In the genomic region with DNA sequence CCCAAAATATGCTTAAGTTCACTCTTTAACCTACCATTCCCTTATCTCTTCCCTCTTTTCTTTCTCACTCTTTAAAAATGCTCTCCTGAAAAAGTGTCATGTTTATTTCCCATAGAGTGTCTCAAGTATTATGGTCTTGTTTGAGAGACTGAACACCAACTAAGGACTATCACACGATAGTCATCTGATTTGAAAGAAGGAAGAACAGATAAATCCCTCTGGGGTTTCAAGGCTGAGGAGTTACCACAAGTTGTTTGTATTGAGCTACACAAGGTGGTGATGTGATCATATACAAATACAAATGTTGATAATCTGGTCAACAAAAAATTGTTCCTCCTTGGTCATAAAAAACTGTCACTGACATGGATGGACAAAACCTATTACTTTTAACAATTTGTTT, we compare ENCODE assay signal across 28 cellular contexts. TPM values are rescaled to one million over a fixed set of nuclear protein-coding genes. Genes with fewer than 3 reads are reported as not detected.
DNase-seq lines count a peak whose midpoint lies in the region; ATAC-seq, FAIRE-seq and TF ChIP-seq lines count a peak whose summit lies in the region.
"Had no signal": no experiment of that assay in that cellular context is flagged by ENCODE, and none has a peak within 500 bp of the region (broad histone marks: within the 10 kb centered on the region; RNA-seq: fewer than 3 reads in every experiment).

No MANE protein-coding gene starts in this region.

- no peaks in the 10 kb centered on the region for H3K27me3 Mint-ChIP-seq in progenitor cell of endocrine pancreas

- no peaks in the 10 kb centered on the region for H3K27me3 ChIP-seq in body of pancreas
- H3K27me3 ChIP-seq: foreskin keratinocyte had no signal

- peaks cover 20% of the 10 kb centered on the region for H3K4me1 ChIP-seq in body of pancreas

- ATAC-seq in body of pancreas (no peak), HG03565 (IDR thresholded peaks at IDR 0.05; ENCODE audit: unreplicated experiment) (no peak)
- ATAC-seq: activated T-cell treated with anti-CD3 and anti-CD28 coated beads, Interleukin-2, amount 50 U/mL, for 72 hours; mucosa of descending colon had no signal

- peak overlapping the region; percentile 65 for H3K27ac Mint-ChIP-seq in progenitor cell of endocrine pancreas
- H3K27ac Mint-ChIP-seq: activated CD4-positive, alpha-beta T cell treated with anti-CD3 and anti-CD28 coated beads, Interleukin-2, amount 10 ng/mL, durations not matched to agents 24 days and 14 days; activated naive CD4-positive, alpha-beta T cell treated with anti-CD3 and anti-CD28 coated beads for 36 hours; activated T-cell treated with anti-CD3 and anti-CD28 coated beads, Interleukin-2, amount 50 U/mL, for 72 hours; immature natural killer cell had no signal

- WGBS in body of pancreas, 2 donors: 75% methylated on average over 1 of the region's 1 CpG

- H3K9me3 ChIP-seq in body of pancreas: no peaks in the 10 kb centered on the region
- H3K9me3 ChIP-seq: mucosa of descending colon had no signal

- no peaks in the 10 kb centered on the region for H3K9me3 Mint-ChIP-seq in progenitor cell of endocrine pancreas (ENCODE audit: low read depth)
- H3K9me3 Mint-ChIP-seq: activated CD4-positive, alpha-beta T cell treated with anti-CD3 and anti-CD28 coated beads, Interleukin-2, amount 10 ng/mL, durations not matched to agents 24 days and 14 days; activated naive CD4-positive, alpha-beta T cell treated with anti-CD3 and anti-CD28 coated beads for 36 hours; activated T-cell treated with anti-CD3 and anti-CD28 coated beads, Interleukin-2, amount 50 U/mL, for 72 hours; central memory CD8-positive, alpha-beta T cell; neural crest cell had no signal

- in situ Hi-C loops in SK-MEL-5 (cut with HindIII; ENCODE audit: low pct_unique_long_range_greater_than_20kb, low sequenced_read_pairs): no loop called here

- no peak overlapping the region for H3K4me3 Mint-ChIP-seq in progenitor cell of endocrine pancreas (ENCODE audit: low read depth)
- H3K4me3 Mint-ChIP-seq: activated CD4-positive, alpha-beta T cell treated with anti-CD3 and anti-CD28 coated beads, Interleukin-2, amount 10 ng/mL, durations not matched to agents 24 days and 14 days; activated naive CD4-positive, alpha-beta T cell treated with anti-CD3 and anti-CD28 coated beads for 36 hours; activated T-cell treated with anti-CD3 and anti-CD28 coated beads, Interleukin-2, amount 50 U/mL, for 72 hours; central memory CD8-positive, alpha-beta T cell; immature natural killer cell; neural crest cell had no signal

- H3K27ac ChIP-seq in epithelial cell of prostate: peak overlapping the region; percentile 28
- peak overlapping the region in 2 of 4 donors; percentile 3 to 32 for H3K27ac ChIP-seq in body of pancreas
- H3K27ac ChIP-seq: foreskin keratinocyte had no signal

- intact Hi-C loops in body of pancreas (cut with DNase I): no loop called here

- no peak for TF ChIP-seq POLR2A in body of pancreas (IDR thresholded peaks at IDR 0.05)

- no peak overlapping the region for H3K4me3 ChIP-seq in body of pancreas
- H3K4me3 ChIP-seq: mucosa of descending colon had no signal

- DNase-seq in SK-MEL-5 (ENCODE audit: low read depth, low spot score) (peak; percentile 87), epithelial cell of prostate (ENCODE audit: low read depth, low spot score) (no peak), progenitor cell of endocrine pancreas (ENCODE audit: low spot score, unreplicated experiment) (no peak), body of pancreas (no peak), HT-29 (ENCODE audit: low spot score) (no peak), NCI-H524 treated with DMSO at 0.1 percent for 48 hours (lab: John Stamatoyannopoulos, UW) (no peak)
- DNase-seq: ACHN; activated CD4-positive, alpha-beta T cell treated with anti-CD3 and anti-CD28 coated beads, Interleukin-2, amount 10 ng/mL, durations not matched to agents 24 days and 14 days; activated naive CD4-positive, alpha-beta T cell treated with anti-CD3 and anti-CD28 coated beads for 36 hours; activated T-cell treated with anti-CD3 and anti-CD28 coated beads, Interleukin-2, amount 50 U/mL, for 72 hours; amniotic stem cell; DMS79 treated with DMSO at 0.1 percent for 48 hours; GOT3; hippocampal formation; immature natural killer cell; left ventricle myocardium superior; mucosa of descending colon; NCI-H1092; NCI-H187 treated with DMSO at 0.1 percent for 48 hours; NCI-H2227 treated with DMSO at 0.1 percent for 48 hours; posterior cingulate gyrus had no signal

- FAIRE-seq in G401.6 (lab: Jason Lieb, UNC): peak; percentile 6
- FAIRE-seq: urothelium cell line had no signal

- peaks cover 35% of the 10 kb centered on the region for H3K36me3 Mint-ChIP-seq in progenitor cell of endocrine pancreas (ENCODE audit: insufficient read depth)
- H3K36me3 Mint-ChIP-seq: immature natural killer cell had no signal

- peaks cover 0 to 2% of the 10 kb centered on the region in 2 donors for H3K36me3 ChIP-seq in body of pancreas (replicated peaks in 1 of 2; ENCODE audit: insufficient read depth in 1 of 2, low read depth in 2 of 2)

- TF ChIP-seq CTCF in progenitor cell of endocrine pancreas (IDR thresholded peaks at IDR 0.05; ENCODE audit: unreplicated experiment) (no peak), body of pancreas (IDR thresholded peaks at IDR 0.05) (no peak)

- H3K4me1 Mint-ChIP-seq in progenitor cell of endocrine pancreas (ENCODE audit: low read depth): peaks cover 71% of the 10 kb centered on the region
- H3K4me1 Mint-ChIP-seq: activated CD4-positive, alpha-beta T cell treated with anti-CD3 and anti-CD28 coated beads, Interleukin-2, amount 10 ng/mL, durations not matched to agents 24 days and 14 days; central memory CD8-positive, alpha-beta T cell; immature natural killer cell had no signal

RNA-seq across cellular contexts. Expression of a gene that starts 13.8 kb away (rescaled TPM):
- total RNA-seq in SK-MEL-5 (2014; rRNA removed; shearing (Covaris generic)): 28.5 and 29.4 TPM in 2 replicates
- polyA plus RNA-seq in SK-MEL-5 (2015; cell fraction: cytosol; rRNA removed): 23.9 and 28.5 TPM in 2 replicates
- polyA plus RNA-seq in SK-MEL-5 (2015; cell fraction: nucleus; rRNA removed): 39.2 and 46.3 TPM in 2 replicates
- total RNA-seq in progenitor cell of endocrine pancreas: 133 and 143 TPM in 2 replicates
- total RNA-seq in body of pancreas: 10 to 100 TPM; 11.9 to 86.0 TPM
- 50.1 and 59.3 TPM in 2 replicates for total RNA-seq in HT-29 (2014; rRNA removed; shearing (Covaris generic))
- total RNA-seq: activated CD4-positive, alpha-beta T cell treated with anti-CD3 and anti-CD28 coated beads, Interleukin-2, amount 10 ng/mL, durations not matched to agents 24 days and 14 days; activated naive CD4-positive, alpha-beta T cell treated with anti-CD3 and anti-CD28 coated beads for 36 hours; T-helper 2 cell treated with Interferon-gamma antibody and Interleukin-4, amounts not matched to agents 100 ng/mL and 5 ng/mL, for 36 hours had no signal
- polyA plus RNA-seq: immature natural killer cell had no signal
